ENCODE assay signal across 27 cellular contexts in genomic region chr9:70746316-70746715, GRCh38.
"Had no signal": no experiment of that assay in that cellular context is flagged by ENCODE, and none has a peak within 500 bp of the region (broad histone marks: within the 10 kb centered on the region; RNA-seq: fewer than 3 reads in every experiment).

No MANE protein-coding gene starts in this region.

- ATAC-seq: activated CD8-positive, alpha-beta memory T cell treated with anti-CD3 and anti-CD28 coated beads, Interleukin-2, amount 10 ng/mL, durations not matched to agents 7 days and 5 days; SK-N-SH treated with all-trans-retinoic acid at 6 μM for 48 hours; WTC11 had no signal

- H3K4me3 Mint-ChIP-seq: activated CD8-positive, alpha-beta memory T cell treated with anti-CD3 and anti-CD28 coated beads, Interleukin-2, amount 10 ng/mL, durations not matched to agents 7 days and 5 days; activated naive CD4-positive, alpha-beta T cell treated with anti-CD3 and anti-CD28 coated beads, Interleukin-2, amount 50 U/mL, for 24 hours; activated T-cell treated with anti-CD3 and anti-CD28 coated beads, Interleukin-2, amount 50 U/mL, for 24 hours; activated T-helper 1 cell treated with anti-CD3 and anti-CD28 coated beads, Interleukin-12 subunit alpha, Interleukin-12 subunit beta, Interleukin-2, Interleukin-4 antibody, amounts not matched to agents 30 ng/mL and 10 ng/mL and 1 ng/mL, durations not matched to agents 14 hours and 24 hours and 36 hours; T-helper 2 cell treated with Interferon-gamma antibody and Interleukin-4, amounts not matched to agents 5 μg/mL and 100 μg/mL, for 36 hours; WTC11 had no signal

- H3K36me3 ChIP-seq: MG63, Peyer's patch, SJCRH30 had no signal

- H3K27ac Mint-ChIP-seq: activated CD8-positive, alpha-beta memory T cell treated with anti-CD3 and anti-CD28 coated beads, Interleukin-2, amount 10 ng/mL, durations not matched to agents 7 days and 5 days; activated naive CD4-positive, alpha-beta T cell treated with anti-CD3 and anti-CD28 coated beads, Interleukin-2, amount 50 U/mL, for 24 hours; activated T-cell treated with anti-CD3 and anti-CD28 coated beads, Interleukin-2, amount 50 U/mL, for 24 hours; activated T-helper 1 cell treated with anti-CD3 and anti-CD28 coated beads, Interleukin-12 subunit alpha, Interleukin-12 subunit beta, Interleukin-2, Interleukin-4 antibody, amounts not matched to agents 30 ng/mL and 10 ng/mL and 1 ng/mL, durations not matched to agents 14 hours and 24 hours and 36 hours; T-helper 2 cell treated with Interferon-gamma antibody and Interleukin-4, amounts not matched to agents 5 μg/mL and 100 μg/mL, for 36 hours; WTC11 had no signal

- H3K27me3 ChIP-seq: MG63, Peyer's patch, SJCRH30 had no signal

- H3K4me1 Mint-ChIP-seq: activated CD8-positive, alpha-beta memory T cell treated with anti-CD3 and anti-CD28 coated beads, Interleukin-2, amount 10 ng/mL, durations not matched to agents 7 days and 5 days; activated naive CD4-positive, alpha-beta T cell treated with anti-CD3 and anti-CD28 coated beads, Interleukin-2, amount 50 U/mL, for 24 hours; WTC11 had no signal

- H3K27ac ChIP-seq: Peyer's patch, RWPE1, SJCRH30 had no signal

- DNase-seq: activated CD4-positive, alpha-beta T cell treated with anti-CD3 and anti-CD28 coated beads for 48 hours; activated CD4-positive, alpha-beta T cell treated with anti-CD3 and anti-CD28 coated beads, Interleukin-2, amount 50 U/mL, for 4 hours; activated CD4-positive, CD25-positive, alpha-beta regulatory T cell treated with anti-CD3 and anti-CD28 coated beads, Interleukin-2, amount 50 U/mL, for 72 hours; activated CD8-positive, alpha-beta memory T cell treated with anti-CD3 and anti-CD28 coated beads, Interleukin-2, amount 10 ng/mL, durations not matched to agents 7 days and 5 days; activated effector memory CD4-positive, alpha-beta T cell treated with Interleukin-2 at 50 U/mL for 16 hours; activated naive CD4-positive, alpha-beta T cell; activated T-cell treated with anti-CD3 and anti-CD28 coated beads, Interleukin-2, amount 50 U/mL, for 24 hours; aorta; central memory CD4-positive, alpha-beta T cell; MG63; MV-4-11; NCI-H1092 treated with DMSO at 0.1 percent for 48 hours; NCI-H1417 treated with DMSO at 0.1 percent for 48 hours; NCI-H1694 treated with DMSO at 0.1 percent for 48 hours; NCI-H2171; NCI-H226; NCI-H510A treated with DMSO at 0.1 percent for 48 hours; Peyer's patch; Right ventricle myocardium superior; SJCRH30; SW 1271 had no signal

- H3K4me3 ChIP-seq: MG63, Peyer's patch, SJCRH30 had no signal

- H3K4me1 ChIP-seq: Peyer's patch, SJCRH30 had no signal

- H3K9me3 Mint-ChIP-seq: activated T-cell treated with anti-CD3 and anti-CD28 coated beads, Interleukin-2, amount 50 U/mL, for 24 hours; activated T-helper 1 cell treated with anti-CD3 and anti-CD28 coated beads, Interleukin-12 subunit alpha, Interleukin-12 subunit beta, Interleukin-2, Interleukin-4 antibody, amounts not matched to agents 30 ng/mL and 10 ng/mL and 1 ng/mL, durations not matched to agents 14 hours and 24 hours and 36 hours; T-helper 2 cell treated with Interferon-gamma antibody and Interleukin-4, amounts not matched to agents 5 μg/mL and 100 μg/mL, for 36 hours; WTC11 had no signal

- H3K36me3 Mint-ChIP-seq: activated CD8-positive, alpha-beta memory T cell treated with anti-CD3 and anti-CD28 coated beads, Interleukin-2, amount 10 ng/mL, durations not matched to agents 7 days and 5 days; activated naive CD4-positive, alpha-beta T cell treated with anti-CD3 and anti-CD28 coated beads, Interleukin-2, amount 50 U/mL, for 24 hours; WTC11 had no signal

- H3K9me3 ChIP-seq: MG63, Peyer's patch, SJCRH30 had no signal
